8 cellular contexts compared by ENCODE assay signal in the genomic region with DNA sequence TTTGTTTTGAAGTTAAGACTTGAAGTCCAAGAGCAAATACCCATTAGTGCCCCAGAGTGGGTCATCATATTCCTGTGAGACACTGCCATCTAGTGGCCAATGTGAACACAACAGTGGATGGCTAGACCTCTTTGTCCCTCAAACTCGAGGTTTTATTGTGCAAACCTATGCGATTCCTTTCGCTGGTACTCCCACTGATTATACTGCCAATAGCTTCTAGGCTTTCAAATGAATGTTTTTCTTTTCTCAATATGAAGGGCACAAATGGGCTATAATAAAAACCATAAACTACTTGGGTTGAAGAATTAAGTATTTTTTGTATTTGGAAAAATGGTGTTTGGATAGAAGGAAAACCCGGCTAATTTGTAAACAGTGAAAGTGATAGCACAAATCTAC.
DNase-seq lines count a peak whose midpoint lies in the region; ATAC-seq and TF ChIP-seq lines count a peak whose summit lies in the region.

No MANE protein-coding gene starts in this region.

- H3F3A ChIP-seq in PC-9 (ENCODE audit: insufficient read depth, low read depth) = no peaks in the 10 kb centered on the region

- H3K79me2 ChIP-seq in PC-9 (ENCODE audit: low read depth) = no peaks in the 10 kb centered on the region

- TF ChIP-seq CTCF in PC-9 (conservative IDR thresholded peaks at IDR 0.05) (peak; percentile 96), fibroblast of mammary gland (conservative IDR thresholded peaks at IDR 0.05; ENCODE audit: control insufficient read depth, insufficient read depth, low read depth, low read length) (peak; percentile 97), suprapubic skin (IDR thresholded peaks at IDR 0.05) (peak; percentile 80 to 83)

- DNase-seq in DMS114 treated with DMSO at 0.1 percent for 48 hours (lab: John Stamatoyannopoulos, UW; ENCODE audit: unreplicated experiment) = peak; percentile 68
- peak; percentile 23 for DNase-seq in KG1 (lab: John Stamatoyannopoulos, UW)
- peak; percentile 64 to 68 for DNase-seq in PC-9
- peak; percentile 58 for DNase-seq in activated T-cell treated with anti-CD3 and anti-CD28 coated beads, Interleukin-2, amount 50 U/mL, for 4 hours
- DNase-seq in fibroblast of mammary gland (ENCODE audit: low read depth) = peak; percentile 91
- peak; percentile 84 for DNase-seq in neuronal stem cell (ENCODE audit: low spot score)
- peak in 1 of 2 donors; percentile 37 for DNase-seq in suprapubic skin (ENCODE audit: low spot score in 2 of 2)

- no peak overlapping the region for H2AFZ ChIP-seq in PC-9
- peak overlapping the region; percentile 33 for H2AFZ ChIP-seq in neuronal stem cell (ENCODE audit: low read length)

- H3K14ac ChIP-seq in neuronal stem cell (ENCODE audit: low read length) = no peak overlapping the region

- H3K4me1 ChIP-seq in PC-9 (replicated peaks; ENCODE audit: insufficient read depth) (no peaks in the 10 kb centered on the region), neuronal stem cell (ENCODE audit: control insufficient read depth in 2 of 2, insufficient read depth in 1 of 2, low read depth in 1 of 2, low read length in 2 of 2) (peaks cover 0 to under 1% of the 10 kb centered on the region in 2 donors), suprapubic skin (peaks cover 4% of the 10 kb centered on the region)

- no peak overlapping the region for H2BK5ac ChIP-seq in neuronal stem cell (ENCODE audit: low read length)

- H3K27me3 ChIP-seq in PC-9 (ENCODE audit: insufficient read depth, low read depth) = no peaks in the 10 kb centered on the region
- H3K27me3 ChIP-seq in neuronal stem cell (ENCODE audit: control insufficient read depth in 3 of 3, insufficient read depth in 3 of 3, low read depth in 1 of 3, low read length in 3 of 3) = peaks cover 0 to 4% (median 0%) of the 10 kb centered on the region in 3 experiments
- peaks cover 30% of the 10 kb centered on the region for H3K27me3 ChIP-seq in suprapubic skin

- no peak for TF ChIP-seq POLR2A in suprapubic skin (IDR thresholded peaks at IDR 0.05)

- H3K36me3 Mint-ChIP-seq in activated T-cell treated with anti-CD3 and anti-CD28 coated beads, Interleukin-2, amount 50 U/mL, for 4 hours (ENCODE audit: insufficient read depth) = no peaks in the 10 kb centered on the region

- no peak overlapping the region for H3K4ac ChIP-seq in neuronal stem cell (ENCODE audit: low read length)

- no peaks in the 10 kb centered on the region for H3K79me1 ChIP-seq in neuronal stem cell (ENCODE audit: low read depth, low read length)

- H3K36me3 ChIP-seq in PC-9 (ENCODE audit: low read depth) = no peaks in the 10 kb centered on the region
- H3K36me3 ChIP-seq in neuronal stem cell (replicated peaks in 1 of 2; ENCODE audit: control insufficient read depth in 2 of 2, insufficient read depth in 2 of 2, low read length in 2 of 2) = no peaks in the 10 kb centered on the region
- H3K36me3 ChIP-seq in suprapubic skin = no peaks in the 10 kb centered on the region

- POLR2A ChIA-PET in PC-9 (lab: Charles Lee; ENCODE audit: unreplicated experiment) = no interaction called here

- 100% methylated on average over 1 of the region's 4 CpGs; no CpG with 5 or more reads in 1 of the 2 donors for WGBS in neuronal stem cell (ENCODE audit: extremely low coverage in 2 of 2, insufficient read length in 2 of 2, insufficient replicate concordance in 1 of 2), 2 donors
- WGBS in suprapubic skin = 19% methylated on average over 4 of the region's 4 CpGs

- H2BK12ac ChIP-seq in neuronal stem cell (ENCODE audit: low read length) = no peak overlapping the region

- H3K9me3 Mint-ChIP-seq in activated T-cell treated with anti-CD3 and anti-CD28 coated beads, Interleukin-2, amount 50 U/mL, for 4 hours = no peaks in the 10 kb centered on the region

- H3K27ac ChIP-seq in PC-9 (no peak overlapping the region), neuronal stem cell (replicated peaks; ENCODE audit: low read length) (no peak overlapping the region), suprapubic skin (no peak overlapping the region)

- peak; percentile 91 for ATAC-seq in GM21515 (IDR thresholded peaks at IDR 0.05; ENCODE audit: unreplicated experiment)
- peak; percentile 70 to 83 for ATAC-seq in activated T-cell treated with anti-CD3 and anti-CD28 coated beads, Interleukin-2, amount 50 U/mL, for 4 hours

- H3K9me3 ChIP-seq in PC-9 (ENCODE audit: insufficient read depth, low read depth) = no peaks in the 10 kb centered on the region
- no peaks in the 10 kb centered on the region for H3K9me3 ChIP-seq in neuronal stem cell (replicated peaks in 1 of 2; ENCODE audit: control insufficient read depth in 2 of 2, insufficient read depth in 1 of 2, low read depth in 1 of 2, low read length in 2 of 2)
- no peaks in the 10 kb centered on the region for H3K9me3 ChIP-seq in suprapubic skin

- H3K4me2 ChIP-seq in PC-9 = 0 out of 2 replicates have a peak overlapping the region, but pooled peaks have one; percentile 21
- H3K4me2 ChIP-seq in neuronal stem cell (ENCODE audit: insufficient read depth, low read length, poor library complexity, severe bottlenecking) = no peak overlapping the region

- no peak for TF ChIP-seq EP300 in suprapubic skin (IDR thresholded peaks at IDR 0.05)

- CTCF ChIA-PET in PC-9 (lab: Charles Lee) = interaction anchor here (0.6 to 0.7 kb wide), 2 partner anchors 385 to 444 kb away, joined by 4 to 7 read pairs; no protein-coding TSS in a partner anchor

- no peak overlapping the region for H3K9ac ChIP-seq in neuronal stem cell (ENCODE audit: low read depth, low read length, poor library complexity)

- no peak overlapping the region for H3K18ac ChIP-seq in neuronal stem cell (ENCODE audit: low read length)

- no peak overlapping the region for H4K91ac ChIP-seq in neuronal stem cell (ENCODE audit: low read depth, low read length, poor library complexity)

- intact Hi-C loops in PC-9 (cut with micrococcal nuclease; ENCODE audit: unreplicated experiment) = loop anchor here (1.0 to 5.0 kb wide), 3 partner anchors 826 to 1738 kb away; no protein-coding TSS in a partner anchor

- no peaks in the 10 kb centered on the region for H4K20me1 ChIP-seq in PC-9 (ENCODE audit: insufficient read depth)

- H3K4me3 ChIP-seq in PC-9 = no peak overlapping the region
- H3K4me3 ChIP-seq in fibroblast of mammary gland (ENCODE audit: control insufficient read depth, low read depth, low read length) = no peak overlapping the region
- no peak overlapping the region for H3K4me3 ChIP-seq in neuronal stem cell (ENCODE audit: low read length in 2 of 2)
- no peak overlapping the region for H3K4me3 ChIP-seq in suprapubic skin

- no TSS peak for BruUV-seq in PC-9 (replicated peaks; lab: Mats Ljungman, UMichigan)

- no peak overlapping the region for H3K4me3 Mint-ChIP-seq in activated T-cell treated with anti-CD3 and anti-CD28 coated beads, Interleukin-2, amount 50 U/mL, for 4 hours

- H3K23ac ChIP-seq in neuronal stem cell (ENCODE audit: low read depth, low read length, poor library complexity) = no peak overlapping the region

- peaks cover 8% of the 10 kb centered on the region for H3K27me3 Mint-ChIP-seq in activated T-cell treated with anti-CD3 and anti-CD28 coated beads, Interleukin-2, amount 50 U/mL, for 4 hours (ENCODE audit: low read depth)

- no peak overlapping the region for H4K8ac ChIP-seq in neuronal stem cell (ENCODE audit: low read depth, low read length)

- H2BK120ac ChIP-seq in neuronal stem cell (ENCODE audit: low read depth, low read length) = no peak overlapping the region

- H2BK15ac ChIP-seq in neuronal stem cell (ENCODE audit: low read length) = no peak overlapping the region

- H2AK5ac ChIP-seq in neuronal stem cell (ENCODE audit: low read depth, low read length) = no peak overlapping the region

- no peaks in the 10 kb centered on the region for H3K9me2 ChIP-seq in PC-9 (ENCODE audit: insufficient read depth)

- no peaks in the 10 kb centered on the region for H3K4me1 Mint-ChIP-seq in activated T-cell treated with anti-CD3 and anti-CD28 coated beads, Interleukin-2, amount 50 U/mL, for 4 hours (ENCODE audit: low read depth)
